In genomic region chr17:67503184-67503583, GRCh38 we compare ENCODE assay signal across 12 cellular contexts.
DNase-seq lines count a peak whose midpoint lies in the region; ATAC-seq, FAIRE-seq and TF ChIP-seq lines count a peak whose summit lies in the region.
"Had no signal": no experiment of that assay in that cellular context is flagged by ENCODE, and none has a peak within 500 bp of the region (broad histone marks: within the 10 kb centered on the region; RNA-seq: fewer than 3 reads in every experiment).

No MANE protein-coding gene starts in this region.

- peaks cover 59% of the 10 kb centered on the region for H3K4me1 Mint-ChIP-seq in activated T-cell treated with anti-CD3 and anti-CD28 coated beads, Interleukin-2, amount 50 U/mL, for 72 hours (ENCODE audit: low read depth)

- H3K4me3 ChIP-seq in bronchial epithelial cell (ENCODE audit: low read depth, low read length) = no peak overlapping the region
- H3K4me3 ChIP-seq in sigmoid colon = no peak overlapping the region
- H3K4me3 ChIP-seq in brain microvascular endothelial cell (ENCODE audit: low read depth, low read length) = no peak overlapping the region
- H3K4me3 ChIP-seq: prostate gland had no signal

- peak; percentile 93 to 94 for ATAC-seq in activated T-cell treated with anti-CD3 and anti-CD28 coated beads, Interleukin-2, amount 50 U/mL, for 72 hours (replicated peaks in 1 of 2)
- ATAC-seq in HG03135 (IDR thresholded peaks at IDR 0.05; ENCODE audit: unreplicated experiment) = no peak

- TF ChIP-seq POLR2A in sigmoid colon (IDR thresholded peaks at IDR 0.05) = no peak

- DNase-seq in activated T-cell treated with anti-CD3 and anti-CD28 coated beads, Interleukin-2, amount 50 U/mL, for 72 hours = peak; percentile 39 to 62
- DNase-seq in activated T-cell treated with anti-CD3 and anti-CD28 coated beads, Interleukin-2, amount 50 U/mL, for 48 hours = no peak
- peak; percentile 92 for DNase-seq in M059J (ENCODE audit: low read depth)
- peak; percentile 74 for DNase-seq in bronchial epithelial cell (ENCODE audit: low read depth)
- peak; percentile 36 for DNase-seq in stimulated activated CD4-positive, alpha-beta T cell treated with anti-CD3 and anti-CD28 coated beads, Interleukin-4, amount 100 ng/mL, for 24 hours
- no peak for DNase-seq in sigmoid colon
- DNase-seq in brain microvascular endothelial cell = no peak
- DNase-seq: AML-193, NCI-H2029 had no signal

- H3K4me3 Mint-ChIP-seq in activated T-cell treated with anti-CD3 and anti-CD28 coated beads, Interleukin-2, amount 50 U/mL, for 72 hours = peak overlapping the region; percentile 18 to 51

- H3K27ac Mint-ChIP-seq in activated T-cell treated with anti-CD3 and anti-CD28 coated beads, Interleukin-2, amount 50 U/mL, for 72 hours = peak overlapping the region; percentile 60
- H3K27ac Mint-ChIP-seq: IgD-negative memory B cell had no signal

- no peak for TF ChIP-seq EP300 in sigmoid colon (IDR thresholded peaks at IDR 0.05)

- H3K27me3 Mint-ChIP-seq in activated T-cell treated with anti-CD3 and anti-CD28 coated beads, Interleukin-2, amount 50 U/mL, for 72 hours (ENCODE audit: low read depth) = no peaks in the 10 kb centered on the region
- H3K27me3 Mint-ChIP-seq: IgD-negative memory B cell had no signal

- H3K36me3 ChIP-seq in bronchial epithelial cell (ENCODE audit: control insufficient read depth, insufficient read depth, low read length) = no peaks in the 10 kb centered on the region
- no peaks in the 10 kb centered on the region for H3K36me3 ChIP-seq in sigmoid colon
- no peaks in the 10 kb centered on the region for H3K36me3 ChIP-seq in brain microvascular endothelial cell (replicated peaks)
- H3K36me3 ChIP-seq: prostate gland had no signal

- peaks cover 0 to 6% (median 5%) of the 10 kb centered on the region in 4 donors for H3K9me3 ChIP-seq in sigmoid colon
- H3K9me3 ChIP-seq: prostate gland had no signal

- no peaks in the 10 kb centered on the region for H3K4me1 ChIP-seq in sigmoid colon
- H3K4me1 ChIP-seq: prostate gland had no signal

- peaks cover 4 to 7% of the 10 kb centered on the region in 2 donors for H3K9me3 Mint-ChIP-seq in activated T-cell treated with anti-CD3 and anti-CD28 coated beads, Interleukin-2, amount 50 U/mL, for 72 hours

- WGBS in sigmoid colon, 2 donors = 63 to 80% methylated on average over 1 of the region's 1 CpG

- H3K27ac ChIP-seq in sigmoid colon (no peak overlapping the region), brain microvascular endothelial cell (no peak overlapping the region)
- H3K27ac ChIP-seq: prostate gland had no signal

- peaks cover 7 to 10% of the 10 kb centered on the region in 2 donors for H3K36me3 Mint-ChIP-seq in activated T-cell treated with anti-CD3 and anti-CD28 coated beads, Interleukin-2, amount 50 U/mL, for 72 hours (ENCODE audit: insufficient read depth in 2 of 2)

- in situ Hi-C loops in brain microvascular endothelial cell (cut with HindIII; ENCODE audit: low pct_ligation_motif_present, low sequenced_read_pairs) = no loop called here

- FAIRE-seq in bronchial epithelial cell (lab: Jason Lieb, UNC) = no peak

- TF ChIP-seq CTCF in bronchial epithelial cell (IDR thresholded peaks at IDR 0.05; ENCODE audit: insufficient read depth, low read length, severe bottlenecking) (no peak), sigmoid colon (IDR thresholded peaks at IDR 0.05) (no peak), brain microvascular endothelial cell (IDR thresholded peaks at IDR 0.05; ENCODE audit: low read depth, low read length, missing control alignments) (no peak)

- H3K27me3 ChIP-seq in bronchial epithelial cell (ENCODE audit: control insufficient read depth, insufficient read depth, low read length) (no peaks in the 10 kb centered on the region), sigmoid colon (no peaks in the 10 kb centered on the region), brain microvascular endothelial cell (replicated peaks) (no peaks in the 10 kb centered on the region)

- intact Hi-C loops in sigmoid colon (cut with DNase I) = no loop called here

Comparison
In these comparisons a context has a peak if more than half of its experiments do, and no peak if none do; other contexts are left out.
1. DNase-seq: peak in activated T-cell treated with anti-CD3 and anti-CD28 coated beads, Interleukin-2, amount 50 U/mL, for 72 hours (2 of 2), M059J (single experiment), bronchial epithelial cell (single experiment) and stimulated activated CD4-positive, alpha-beta T cell treated with anti-CD3 and anti-CD28 coated beads, Interleukin-4, amount 100 ng/mL, for 24 hours (single experiment); none in activated T-cell treated with anti-CD3 and anti-CD28 coated beads, Interleukin-2, amount 50 U/mL, for 48 hours (0 of 2), sigmoid colon (single experiment) and brain microvascular endothelial cell (single experiment).